Comparison of ENCODE assay signal across 19 cellular contexts in genomic region chr11:72798361-72798760, GRCh38. TPM values are rescaled to one million over a fixed set of nuclear protein-coding genes. Genes with fewer than 3 reads are reported as not detected.
DNase-seq lines count a peak whose midpoint lies in the region; ATAC-seq, FAIRE-seq and TF ChIP-seq lines count a peak whose summit lies in the region.
"Had no signal": no experiment of that assay in that cellular context is flagged by ENCODE, and none has a peak within 500 bp of the region (broad histone marks: within the 10 kb centered on the region; RNA-seq: fewer than 3 reads in every experiment).

No MANE protein-coding gene starts in this region.

- no peak overlapping the region for H4K8ac ChIP-seq in mesendoderm (ENCODE audit: low read depth, low read length)

- peak overlapping the region; percentile 80 for H3K18ac ChIP-seq in mesendoderm (ENCODE audit: low read length)

- H2AK5ac ChIP-seq in mesendoderm (ENCODE audit: low read length): no peak overlapping the region

- no peak overlapping the region for H3K23ac ChIP-seq in mesendoderm (ENCODE audit: low read length)

- H3K27me3 ChIP-seq in BLaER1 treated with 17β-estradiol and CSF1 and Interleukin-3, amounts not matched to agents 10 nM and 100 nM: no peaks in the 10 kb centered on the region
- H3K27me3 ChIP-seq in mesendoderm (ENCODE audit: insufficient read depth, low read length, poor library complexity): no peaks in the 10 kb centered on the region

- peak overlapping the region; percentile 69 for H2BK5ac ChIP-seq in mesendoderm (ENCODE audit: low read length)

- no peak overlapping the region for H4K5ac ChIP-seq in mesendoderm (ENCODE audit: low read length)

- no peak overlapping the region for H3K4me3 ChIP-seq in BLaER1 treated with 17β-estradiol and CSF1 and Interleukin-3, amounts not matched to agents 10 nM and 100 nM
- no peak overlapping the region for H3K4me3 ChIP-seq in mesendoderm (ENCODE audit: low read length)
- H3K4me3 ChIP-seq: A549, HAP-1, PC-9 had no signal

- peak overlapping the region; percentile 33 for H2BK120ac ChIP-seq in mesendoderm (ENCODE audit: low read depth, low read length)

- H3K9me3 ChIP-seq in BLaER1 treated with 17β-estradiol and CSF1 and Interleukin-3, amounts not matched to agents 10 nM and 100 nM (replicated peaks in 1 of 11): no peaks in the 10 kb centered on the region
- H3K9me3 ChIP-seq: A549, HAP-1 had no signal

- no CpG with 5 or more reads among the region's 4 CpGs for WGBS in mesendoderm (ENCODE audit: extremely low coverage, insufficient coverage, low lambda C conversion rate)

- no peak overlapping the region for H2BK15ac ChIP-seq in mesendoderm (replicated peaks; ENCODE audit: low read depth)

- no peak for FAIRE-seq in H54 (lab: Jason Lieb, UNC)
- FAIRE-seq: A549 had no signal

- no peaks in the 10 kb centered on the region for H3K27me3 Mint-ChIP-seq in activated T-helper 1 cell treated with anti-CD3 and anti-CD28 coated beads, Interleukin-12 subunit alpha, Interleukin-12 subunit beta, Interleukin-2, Interleukin-4 antibody, amounts not matched to agents 30 ng/mL and 10 ng/mL and 1 ng/mL, durations not matched to agents 14 hours and 24 hours and 36 hours (ENCODE audit: insufficient read depth)
- H3K27me3 Mint-ChIP-seq: CD4-positive, CD25-positive, alpha-beta regulatory T cell had no signal

- peaks cover 13 to 64% (median 43%) of the 10 kb centered on the region in 10 experiments for H3K4me1 ChIP-seq in BLaER1 treated with 17β-estradiol and CSF1 and Interleukin-3, amounts not matched to agents 10 nM and 100 nM
- peaks cover 5% of the 10 kb centered on the region for H3K4me1 ChIP-seq in mesendoderm (ENCODE audit: control insufficient read depth, low read depth, low read length)

- H3K9ac ChIP-seq in BLaER1 treated with 17β-estradiol and CSF1 and Interleukin-3, amounts not matched to agents 10 nM and 100 nM: peak overlapping the region in 7 of 11 experiments; percentile 3 to 48 (median 13); a peak in 8 of 22 replicates
- H3K9ac ChIP-seq in mesendoderm (ENCODE audit: low read length): peak overlapping the region; percentile 49

- TF ChIP-seq POLR2A in H54 (IDR thresholded peaks at IDR 0.05; ENCODE audit: low read depth, low read length): no peak

- intact Hi-C loops in activated T-helper 1 cell treated with anti-CD3 and anti-CD28 coated beads, Interleukin-12 subunit alpha, Interleukin-12 subunit beta, Interleukin-2, Interleukin-4 antibody, amounts not matched to agents 30 ng/mL and 10 ng/mL and 1 ng/mL, durations not matched to agents 14 hours and 24 hours and 36 hours (cut with micrococcal nuclease): no loop called here

- H3K79me2 ChIP-seq in mesendoderm (ENCODE audit: control insufficient read depth, insufficient read depth, low read length): no peaks in the 10 kb centered on the region

- peaks cover 0 to 19% (median 0%) of the 10 kb centered on the region in 11 experiments; a peak in 5 of 22 replicates for H3K36me3 ChIP-seq in BLaER1 treated with 17β-estradiol and CSF1 and Interleukin-3, amounts not matched to agents 10 nM and 100 nM
- H3K36me3 ChIP-seq in mesendoderm (ENCODE audit: control insufficient read depth, insufficient read depth, low read length): no peaks in the 10 kb centered on the region
- H3K36me3 ChIP-seq: HAP-1 had no signal

- H3K79me1 ChIP-seq in mesendoderm (ENCODE audit: low read length): no peaks in the 10 kb centered on the region

- no peaks in the 10 kb centered on the region for H3K9me3 Mint-ChIP-seq in activated T-helper 1 cell treated with anti-CD3 and anti-CD28 coated beads, Interleukin-12 subunit alpha, Interleukin-12 subunit beta, Interleukin-2, Interleukin-4 antibody, amounts not matched to agents 30 ng/mL and 10 ng/mL and 1 ng/mL, durations not matched to agents 14 hours and 24 hours and 36 hours
- H3K9me3 Mint-ChIP-seq: CD4-positive, CD25-positive, alpha-beta regulatory T cell had no signal

- peaks cover 22% of the 10 kb centered on the region for H3K4me1 Mint-ChIP-seq in activated T-helper 1 cell treated with anti-CD3 and anti-CD28 coated beads, Interleukin-12 subunit alpha, Interleukin-12 subunit beta, Interleukin-2, Interleukin-4 antibody, amounts not matched to agents 30 ng/mL and 10 ng/mL and 1 ng/mL, durations not matched to agents 14 hours and 24 hours and 36 hours (ENCODE audit: low read depth)

- H3K27ac Mint-ChIP-seq in activated T-helper 1 cell treated with anti-CD3 and anti-CD28 coated beads, Interleukin-12 subunit alpha, Interleukin-12 subunit beta, Interleukin-2, Interleukin-4 antibody, amounts not matched to agents 30 ng/mL and 10 ng/mL and 1 ng/mL, durations not matched to agents 14 hours and 24 hours and 36 hours: peak overlapping the region; percentile 51

- no peak overlapping the region for H3K4ac ChIP-seq in mesendoderm (ENCODE audit: low read depth, low read length)

- ATAC-seq in GM21515 (IDR thresholded peaks at IDR 0.05; ENCODE audit: unreplicated experiment): no peak
- no peak for ATAC-seq in GM21528 (IDR thresholded peaks at IDR 0.05; ENCODE audit: low FRiP score, unreplicated experiment)
- ATAC-seq: A549 had no signal

- H3K4me3 Mint-ChIP-seq in activated T-helper 1 cell treated with anti-CD3 and anti-CD28 coated beads, Interleukin-12 subunit alpha, Interleukin-12 subunit beta, Interleukin-2, Interleukin-4 antibody, amounts not matched to agents 30 ng/mL and 10 ng/mL and 1 ng/mL, durations not matched to agents 14 hours and 24 hours and 36 hours: no peak overlapping the region

- H3K4me2 ChIP-seq in BLaER1 treated with 17β-estradiol and CSF1 and Interleukin-3, amounts not matched to agents 10 nM and 100 nM: peak overlapping the region in 9 of 11 experiments; percentile 1 to 70 (median 57); a peak in 17 of 22 replicates
- H3K4me2 ChIP-seq in mesendoderm (ENCODE audit: low read length): no peak overlapping the region
- H3K4me2 ChIP-seq: A549, PC-9 had no signal

- peak; percentile 1 for DNase-seq in H54 (ENCODE audit: insufficient read length, low spot score)
- DNase-seq in activated T-helper 1 cell treated with anti-CD3 and anti-CD28 coated beads, Interleukin-12 subunit alpha, Interleukin-12 subunit beta, Interleukin-2, Interleukin-4 antibody, amounts not matched to agents 30 ng/mL and 10 ng/mL and 1 ng/mL, durations not matched to agents 14 hours and 24 hours and 36 hours (ENCODE audit: low spot score): no peak
- DNase-seq in mesendoderm: peak; percentile 96
- DNase-seq in NCI-H1105 treated with DMSO at 0.1 percent for 48 hours (lab: John Stamatoyannopoulos, UW): no peak
- no peak for DNase-seq in 8988T
- DNase-seq: CD4-positive, CD25-positive, alpha-beta regulatory T cell; DND-41; GF-D8; IMR-90; NCI-H1436 treated with DMSO at 0.1 percent for 48 hours; NCI-H2081; NCI-H2227 treated with DMSO at 0.1 percent for 48 hours; NCI-H69; PC-9 had no signal

- H3K27ac ChIP-seq in BLaER1 treated with 17β-estradiol and CSF1 and Interleukin-3, amounts not matched to agents 10 nM and 100 nM: peak overlapping the region in 9 of 11 experiments; percentile 7 to 62 (median 48); a peak in 16 of 22 replicates
- H3K27ac ChIP-seq in mesendoderm (ENCODE audit: low read depth, low read length): peak overlapping the region; percentile 82
- H3K27ac ChIP-seq: A549, PC-9 had no signal

- H4K20me1 ChIP-seq in BLaER1 treated with 17β-estradiol and CSF1 and Interleukin-3, amounts not matched to agents 10 nM and 100 nM: no peaks in the 10 kb centered on the region

- H3K56ac ChIP-seq in mesendoderm (ENCODE audit: low read length): peak overlapping the region; percentile 69

- H3K36me3 Mint-ChIP-seq in activated T-helper 1 cell treated with anti-CD3 and anti-CD28 coated beads, Interleukin-12 subunit alpha, Interleukin-12 subunit beta, Interleukin-2, Interleukin-4 antibody, amounts not matched to agents 30 ng/mL and 10 ng/mL and 1 ng/mL, durations not matched to agents 14 hours and 24 hours and 36 hours (ENCODE audit: low read depth): no peaks in the 10 kb centered on the region
- H3K36me3 Mint-ChIP-seq: CD4-positive, CD25-positive, alpha-beta regulatory T cell had no signal

RNA-seq across cellular contexts. Expression of gene STARD10, which starts 4.5 kb away (rescaled TPM):
- total RNA-seq in activated T-helper 1 cell treated with anti-CD3 and anti-CD28 coated beads, Interleukin-12 subunit alpha, Interleukin-12 subunit beta, Interleukin-2, Interleukin-4 antibody, amounts not matched to agents 30 ng/mL and 10 ng/mL and 1 ng/mL, durations not matched to agents 14 hours and 24 hours and 36 hours: 19.8 and 23.9 TPM in 2 replicates
- 12.8 TPM for polyA plus RNA-seq in mesendoderm (2013, experiment 1 of 2)
- 13.7 TPM for polyA plus RNA-seq in mesendoderm (2013, experiment 2 of 2)

RNA-seq across cellular contexts. Expression of gene ATG16L2, which starts 15.8 kb away (rescaled TPM):
- total RNA-seq in activated T-helper 1 cell treated with anti-CD3 and anti-CD28 coated beads, Interleukin-12 subunit alpha, Interleukin-12 subunit beta, Interleukin-2, Interleukin-4 antibody, amounts not matched to agents 30 ng/mL and 10 ng/mL and 1 ng/mL, durations not matched to agents 14 hours and 24 hours and 36 hours: 69.2 and 71.1 TPM in 2 replicates
- polyA plus RNA-seq in mesendoderm (2013, experiment 1 of 2): 2.2 TPM
- polyA plus RNA-seq in mesendoderm (2013, experiment 2 of 2): 2.3 TPM

RNA-seq across cellular contexts. Expression of gene ARAP1, which starts 46.2 kb away (rescaled TPM):
- 78.8 and 88.6 TPM in 2 replicates for total RNA-seq in activated T-helper 1 cell treated with anti-CD3 and anti-CD28 coated beads, Interleukin-12 subunit alpha, Interleukin-12 subunit beta, Interleukin-2, Interleukin-4 antibody, amounts not matched to agents 30 ng/mL and 10 ng/mL and 1 ng/mL, durations not matched to agents 14 hours and 24 hours and 36 hours
- polyA plus RNA-seq in mesendoderm (2013, experiment 1 of 2): 29.0 TPM
- polyA plus RNA-seq in mesendoderm (2013, experiment 2 of 2): 27.5 TPM

Comparison
In these comparisons a context has a peak if more than half of its experiments do, and no peak if none do; other contexts are left out.
1. DNase-seq: peak in H54 (single experiment) and mesendoderm (single experiment); none in activated T-helper 1 cell treated with anti-CD3 and anti-CD28 coated beads, Interleukin-12 subunit alpha, Interleukin-12 subunit beta, Interleukin-2, Interleukin-4 antibody, amounts not matched to agents 30 ng/mL and 10 ng/mL and 1 ng/mL, durations not matched to agents 14 hours and 24 hours and 36 hours (single experiment), NCI-H1105 treated with DMSO at 0.1 percent for 48 hours (single experiment) and 8988T (single experiment).